14 cellular contexts compared by ENCODE assay signal in the genomic region with DNA sequence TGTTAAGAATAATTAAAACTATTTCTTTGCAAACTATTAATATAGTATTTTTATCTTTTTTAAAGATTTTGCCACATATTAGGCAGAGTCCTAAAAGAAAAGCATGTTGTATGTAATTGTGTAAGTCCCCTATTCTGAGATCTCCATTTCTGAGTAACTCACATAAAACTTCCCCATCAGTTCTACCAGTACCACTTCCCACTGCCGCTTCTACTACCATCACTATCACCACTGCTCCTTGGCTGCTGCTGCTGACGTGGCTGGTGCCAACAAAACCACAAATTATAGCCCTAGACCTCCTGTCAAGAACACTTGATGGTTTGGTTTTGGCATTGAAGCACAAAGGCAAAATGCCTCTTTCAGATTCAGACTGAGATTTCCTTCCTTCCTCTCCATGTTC.
"Had no signal": no experiment of that assay in that cellular context is flagged by ENCODE, and none has a peak within 500 bp of the region (broad histone marks: within the 10 kb centered on the region; RNA-seq: fewer than 3 reads in every experiment).

No MANE protein-coding gene starts in this region.

- H3K27me3 ChIP-seq: esophagus squamous epithelium, stomach, vagina had no signal

- H3K4me3 Mint-ChIP-seq: activated naive CD8-positive, alpha-beta T cell treated with anti-CD3 and anti-CD28 coated beads for 36 hours; effector memory CD8-positive, alpha-beta T cell; neural crest cell had no signal

- H3K4me1 ChIP-seq: esophagus squamous epithelium, prostate gland, vagina had no signal

- DNase-seq: activated CD4-positive, alpha-beta T cell treated with anti-CD3 and anti-CD28 coated beads, Interleukin-2, amount 50 U/mL, for 48 hours; activated naive CD8-positive, alpha-beta T cell treated with anti-CD3 and anti-CD28 coated beads for 36 hours; activated T-cell treated with anti-CD3 and anti-CD28 coated beads for 4 hours; amniotic stem cell; effector memory CD8-positive, alpha-beta T cell; esophagus squamous epithelium; left ventricle myocardium superior; right cardiac atrium; stimulated activated CD4-positive, alpha-beta T cell treated with anti-CD3 and anti-CD28 coated beads, Interleukin-2, amount 100 ng/mL, for 24 hours; stomach; trophoblast cell had no signal

- H3K9me3 Mint-ChIP-seq: activated naive CD8-positive, alpha-beta T cell treated with anti-CD3 and anti-CD28 coated beads for 36 hours; effector memory CD8-positive, alpha-beta T cell had no signal

- H3K27me3 Mint-ChIP-seq: effector memory CD8-positive, alpha-beta T cell had no signal

- ATAC-seq: effector memory CD8-positive, alpha-beta T cell; left ventricle myocardium superior; right cardiac atrium had no signal

- H3K36me3 Mint-ChIP-seq: activated naive CD8-positive, alpha-beta T cell treated with anti-CD3 and anti-CD28 coated beads for 36 hours had no signal

- H3K9me3 ChIP-seq: esophagus squamous epithelium, prostate gland, stomach, vagina had no signal

- H3K27ac ChIP-seq: esophagus squamous epithelium, prostate gland, vagina had no signal

- H3K4me1 Mint-ChIP-seq: activated naive CD8-positive, alpha-beta T cell treated with anti-CD3 and anti-CD28 coated beads for 36 hours had no signal

- H3K36me3 ChIP-seq: esophagus squamous epithelium, prostate gland, stomach, vagina had no signal

- H3K27ac Mint-ChIP-seq: activated naive CD8-positive, alpha-beta T cell treated with anti-CD3 and anti-CD28 coated beads for 36 hours; effector memory CD8-positive, alpha-beta T cell had no signal

- H3K4me3 ChIP-seq: esophagus squamous epithelium, prostate gland, stomach, vagina had no signal
